1 cellular context compared by ENCODE assay signal in genomic region chr12:68200854-68201253, GRCh38.
TF ChIP-seq lines count a peak whose summit lies in the region.

No MANE protein-coding gene starts in this region.

TF ChIP-seq in K562, 482 proteins besides CTCF, POLR2A, EP300 and RAD21:
- TF ChIP-seq PTRF (tag; IDR thresholded peaks at IDR 0.05) (peak; percentile 34; the same call in 1 of the 2 replicates), ZBTB5 (IDR thresholded peaks at IDR 0.05) (no peak), SOX6 (IDR thresholded peaks at IDR 0.05) (peak; percentile 36; the same call in 1 of the 2 replicates), ZNF766 (CRISPR knock-in tag; conservative IDR thresholded peaks at IDR 0.05) (0 out of 2 replicates have a peak, but pooled peaks have one; percentile 23), DMBX1 (CRISPR knock-in tag; IDR thresholded peaks at IDR 0.05; ENCODE audit: borderline replicate concordance) (peak; percentile 90; the same call in 1 of the 2 replicates), ZKSCAN1 (IDR thresholded peaks at IDR 0.05; ENCODE audit: low read depth, low read length) (no peak), DDX20 (tag; IDR thresholded peaks at IDR 0.05; ENCODE audit: low read depth) (peak; percentile 54; the same call in 1 of the 2 replicates), NR2C1 (IDR thresholded peaks at IDR 0.05) (no peak), NR2C1 (tag; IDR thresholded peaks at IDR 0.05) (peak; percentile 44; the same call in 1 of the 2 replicates), TCF15 (CRISPR knock-in tag; IDR thresholded peaks at IDR 0.05) (no peak), ZNF175 (CRISPR knock-in tag; IDR thresholded peaks at IDR 0.05; ENCODE audit: low read depth) (0 out of 2 replicates have a peak, but pooled peaks have one; percentile 24), PTTG1 (tag; IDR thresholded peaks at IDR 0.05; ENCODE audit: low read depth) (peak; percentile 70), ZNF584 (CRISPR knock-in tag; IDR thresholded peaks at IDR 0.05; ENCODE audit: low read depth) (peak; percentile 62; the same call in 1 of the 2 replicates), NR4A1 (CRISPR knock-in tag; IDR thresholded peaks at IDR 0.05) (no peak), NR4A1 (tag; IDR thresholded peaks at IDR 0.05) (peak; percentile 68; the same call in 1 of the 2 replicates), ZNF277 (CRISPR knock-in tag; IDR thresholded peaks at IDR 0.05; ENCODE audit: borderline replicate concordance) (no peak)
